26 cellular contexts compared by ENCODE assay signal in the genomic region with DNA sequence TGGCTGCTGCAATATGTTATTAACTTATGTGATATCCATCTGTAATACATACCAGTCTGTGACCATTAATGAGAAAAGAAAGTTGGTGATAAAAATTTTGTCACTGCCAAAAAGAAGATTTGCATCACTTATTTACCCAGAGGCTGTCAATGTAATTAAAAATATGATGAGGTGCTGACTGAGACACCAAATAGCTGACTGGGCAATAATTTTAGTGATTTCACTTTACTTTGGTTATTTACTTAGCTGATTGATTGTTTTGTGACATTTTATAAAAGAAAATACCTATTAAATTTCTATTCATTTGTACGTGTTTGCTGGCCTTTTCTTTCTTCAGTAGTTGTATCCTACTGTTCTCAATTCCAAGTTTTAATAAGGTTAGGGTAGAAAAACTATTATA.
"Had no signal": no experiment of that assay in that cellular context is flagged by ENCODE, and none has a peak within 500 bp of the region (broad histone marks: within the 10 kb centered on the region; RNA-seq: fewer than 3 reads in every experiment).

No MANE protein-coding gene starts in this region.

- FAIRE-seq: endometrium, islet of Langerhans, keratinocyte had no signal

- H3K27ac ChIP-seq: epithelial cell of prostate, esophagus squamous epithelium, gastrocnemius medialis, heart right ventricle, left lung, lower lobe of right lung had no signal

- H3K9me3 ChIP-seq: esophagus squamous epithelium, gastrocnemius medialis, heart right ventricle, left lung, lower lobe of right lung, mucosa of descending colon had no signal

- H3K27me3 ChIP-seq: esophagus squamous epithelium, gastrocnemius medialis, left lung had no signal

- H3K36me3 ChIP-seq: esophagus squamous epithelium, gastrocnemius medialis, heart right ventricle, left lung, lower lobe of right lung had no signal

- ATAC-seq: effector memory CD8-positive, alpha-beta T cell; esophagus mucosa; gastrocnemius medialis; heart right ventricle; left cardiac atrium; left lung; left ventricle myocardium superior; lower lobe of right lung; mucosa of descending colon; naive thymus-derived CD8-positive, alpha-beta T cell had no signal

- DNase-seq: cortex of kidney; effector CD8-positive, alpha-beta T cell; effector memory CD8-positive, alpha-beta T cell; endodermal cell; erythroblast; esophagus squamous epithelium; foreskin fibroblast; foreskin melanocyte; gastrocnemius medialis; glutamatergic neuron; head of caudate nucleus; heart right ventricle; hippocampal formation; left cardiac atrium; left lung; left ventricle myocardium superior; lower lobe of right lung; mesenchymal stem cell; mucosa of descending colon; naive B cell; naive thymus-derived CD8-positive, alpha-beta T cell had no signal

- H3K4me3 ChIP-seq: esophagus squamous epithelium, gastrocnemius medialis, heart right ventricle, left lung, lower lobe of right lung, mucosa of descending colon had no signal

- H3K4me1 ChIP-seq: esophagus squamous epithelium, gastrocnemius medialis, lower lobe of right lung had no signal
